ENCODE assay signal across 8 cellular contexts in genomic region chrX:63511361-63511760, GRCh38.
"Had no signal": no experiment of that assay in that cellular context is flagged by ENCODE, and none has a peak within 500 bp of the region (broad histone marks: within the 10 kb centered on the region; RNA-seq: fewer than 3 reads in every experiment).

No MANE protein-coding gene starts in this region.

- FAIRE-seq: H54, HTR-8/SVneo, K562 had no signal

- H3K27ac ChIP-seq: GM23248 had no signal

- H3K4me3 Mint-ChIP-seq: H9 had no signal

- DNase-seq: GM23248, GOT3, H9, HCEC 1CT, IMR-90 had no signal

- H3K27ac Mint-ChIP-seq: H9 had no signal

- H3K9ac ChIP-seq: GM23248 had no signal

- H2AFZ ChIP-seq: GM23248 had no signal

- H3K4me3 ChIP-seq: GM23248, K562 had no signal
